13 cellular contexts compared by ENCODE assay signal in the genomic region with DNA sequence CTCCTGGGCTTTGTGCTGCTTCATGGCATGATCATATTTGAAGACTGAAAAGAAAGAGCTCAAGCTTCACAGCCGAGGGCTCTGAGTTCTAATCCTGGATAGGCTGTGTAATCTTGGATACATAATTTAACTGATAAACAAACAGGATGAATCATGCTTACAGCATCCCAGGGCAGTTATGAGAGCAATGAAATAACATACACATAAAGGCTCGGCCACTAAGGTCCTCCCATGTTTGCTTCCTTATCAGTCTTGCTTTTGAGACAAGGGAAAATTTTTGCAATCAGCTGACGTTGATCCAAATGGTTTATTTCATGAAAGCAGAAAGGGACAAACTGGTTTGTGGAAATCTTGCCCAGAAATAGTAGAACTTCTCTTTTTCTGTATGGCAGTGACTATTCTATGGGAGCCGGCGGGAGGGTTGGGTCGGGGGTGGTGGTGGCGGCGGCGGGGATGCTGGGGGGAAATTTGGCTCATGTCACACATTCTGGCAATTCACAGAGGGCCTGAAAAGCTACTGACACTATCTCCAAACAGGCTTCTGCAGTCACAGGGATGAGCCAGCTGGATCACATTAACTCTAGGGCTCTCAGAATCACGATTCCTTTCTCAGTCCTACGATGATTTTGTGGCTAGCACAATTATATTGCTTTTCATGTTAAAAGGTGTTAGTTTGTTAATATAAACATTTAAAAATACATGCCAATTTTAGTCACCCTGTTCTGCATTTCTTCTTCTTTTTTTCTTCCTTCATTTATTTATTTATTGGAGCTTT.
A peak's percentile ranks its signal among the peaks of the same experiment; 100 is the strongest.
DNase-seq lines count a peak whose midpoint lies in the region; TF ChIP-seq lines count a peak whose summit lies in the region.
"Had no signal": no experiment of that assay in that cellular context is flagged by ENCODE, and none has a peak within 500 bp of the region (broad histone marks: within the 10 kb centered on the region; RNA-seq: fewer than 3 reads in every experiment).

No MANE protein-coding gene starts in this region.

- peaks cover 0 to 22% of the 10 kb centered on the region in 2 experiments; a peak in 2 of 4 replicates for H3K4me1 ChIP-seq in SK-N-SH (ENCODE audit: control insufficient read depth in 1 of 2, insufficient read depth in 2 of 2, low read depth in 1 of 2, low read length in 1 of 2)
- H3K4me1 ChIP-seq in hepatocyte (ENCODE audit: insufficient read depth) = peaks cover 5% of the 10 kb centered on the region
- H3K4me1 ChIP-seq in smooth muscle cell (ENCODE audit: low read depth) = no peaks in the 10 kb centered on the region

- H3K9me3 ChIP-seq in SK-N-SH (no peaks in the 10 kb centered on the region), hepatocyte (ENCODE audit: low read depth) (no peaks in the 10 kb centered on the region), smooth muscle cell (replicated peaks; ENCODE audit: low read depth) (no peaks in the 10 kb centered on the region)

- peak; percentile 15 for DNase-seq in HCEC 1CT
- DNase-seq in SK-N-SH = peak; percentile 84
- peak; percentile 54 for DNase-seq in hepatocyte (ENCODE audit: low spot score)
- no peak for DNase-seq in smooth muscle cell (lab: John Stamatoyannopoulos, UW; ENCODE audit: unreplicated experiment)
- no peak for DNase-seq in NOMO-1 treated with DMSO at 0.1 percent for 48 hours (lab: John Stamatoyannopoulos, UW; ENCODE audit: unreplicated experiment)
- DNase-seq in AML-193 (lab: John Stamatoyannopoulos, UW) = no peak
- DNase-seq in T-helper 9 cell = no peak
- DNase-seq: 8988T; CD4-positive, alpha-beta memory T cell; DMS79; GM23248 had no signal

- H3K36me3 ChIP-seq in SK-N-SH (replicated peaks in 1 of 2; ENCODE audit: control insufficient read depth in 1 of 2, insufficient read depth in 2 of 2, low read length in 1 of 2) (no peaks in the 10 kb centered on the region), hepatocyte (replicated peaks; ENCODE audit: insufficient read depth, low read depth) (no peaks in the 10 kb centered on the region), smooth muscle cell (ENCODE audit: low read depth) (no peaks in the 10 kb centered on the region)

- CTCF ChIA-PET in SK-N-SH (lab: Yijun Ruan, JAX) = interaction anchor here (1.1 to 7.4 kb wide), 9 partner anchors 9 to 253 kb away, joined by 3 to 50 read pairs (median 5); no protein-coding TSS in a partner anchor

- H3K27me3 ChIP-seq in SK-N-SH (ENCODE audit: insufficient read depth) (no peaks in the 10 kb centered on the region; the same call in 1 of the 2 replicates), hepatocyte (no peaks in the 10 kb centered on the region), smooth muscle cell (ENCODE audit: low read depth) (no peaks in the 10 kb centered on the region)

- TF ChIP-seq EP300 in SK-N-SH (IDR thresholded peaks at IDR 0.05; ENCODE audit: borderline replicate concordance in 1 of 2, low read depth in 1 of 2, low read length in 1 of 2) = no peak

- 25% methylated on average over 11 of the region's 11 CpGs for WGBS in SK-N-SH (ENCODE audit: low lambda C conversion rate)
- WGBS in hepatocyte (ENCODE audit: low lambda C conversion rate, missing lambda C conversion rate) = 55% methylated on average over 10 of the region's 11 CpGs
- 24% methylated on average over 11 of the region's 11 CpGs for WGBS in smooth muscle cell (ENCODE audit: low lambda C conversion rate)

- H3K4me2 ChIP-seq in SK-N-SH (no peak overlapping the region), hepatocyte (peak overlapping the region; percentile 6), smooth muscle cell (peak overlapping the region; percentile 51)

- H3K27ac ChIP-seq in SK-N-SH (ENCODE audit: low read depth in 2 of 2, low read length in 1 of 2) = peak overlapping the region in 1 of 2 experiments; percentile 97; a peak in 2 of 4 replicates
- no peak overlapping the region for H3K27ac ChIP-seq in hepatocyte
- H3K27ac ChIP-seq in smooth muscle cell (ENCODE audit: low read depth) = peak overlapping the region; percentile 42
- H3K27ac ChIP-seq: C4-2B, GM23248 had no signal

- no peaks in the 10 kb centered on the region for H4K20me1 ChIP-seq in SK-N-SH (ENCODE audit: insufficient read depth)
- no peaks in the 10 kb centered on the region for H4K20me1 ChIP-seq in hepatocyte (ENCODE audit: insufficient read depth, poor library complexity, severe bottlenecking)
- H4K20me1 ChIP-seq in smooth muscle cell (ENCODE audit: low read depth) = no peaks in the 10 kb centered on the region

- H3K9ac ChIP-seq in SK-N-SH (no peak overlapping the region), smooth muscle cell (ENCODE audit: low read depth) (no peak overlapping the region)
- H3K9ac ChIP-seq: GM23248 had no signal

- H3K9me2 ChIP-seq in SK-N-SH (no peaks in the 10 kb centered on the region), hepatocyte (replicated peaks; ENCODE audit: insufficient read depth) (no peaks in the 10 kb centered on the region)

- no peak for TF ChIP-seq RAD21 in SK-N-SH (IDR thresholded peaks at IDR 0.05; ENCODE audit: low read length)

- H3F3A ChIP-seq in SK-N-SH (replicated peaks; ENCODE audit: insufficient read depth) (no peaks in the 10 kb centered on the region), smooth muscle cell (ENCODE audit: low read depth) (no peaks in the 10 kb centered on the region)

- H2AFZ ChIP-seq in SK-N-SH (ENCODE audit: low read depth) (no peak overlapping the region), hepatocyte (no peak overlapping the region), smooth muscle cell (ENCODE audit: low read depth) (no peak overlapping the region)
- H2AFZ ChIP-seq: GM23248 had no signal

- POLR2A ChIA-PET in SK-N-SH (lab: Yijun Ruan, JAX) = interaction anchor here (0.7 kb wide), 1 partner anchor 10 kb away, joined by 3 read pairs; no protein-coding TSS in a partner anchor

- no peaks in the 10 kb centered on the region for H3K79me2 ChIP-seq in SK-N-SH (ENCODE audit: insufficient read depth)
- H3K79me2 ChIP-seq in hepatocyte = no peaks in the 10 kb centered on the region
- H3K79me2 ChIP-seq in smooth muscle cell (ENCODE audit: low read depth) = no peaks in the 10 kb centered on the region

- H3K4me3 ChIP-seq in SK-N-SH (ENCODE audit: low read depth in 2 of 2, low read length in 1 of 2) = no peak overlapping the region
- H3K4me3 ChIP-seq in hepatocyte = no peak overlapping the region
- no peak overlapping the region for H3K4me3 ChIP-seq in smooth muscle cell
- H3K4me3 ChIP-seq: GM12878, GM23248 had no signal

- TF ChIP-seq CTCF in SK-N-SH (IDR thresholded peaks at IDR 0.05) (no peak), hepatocyte (IDR thresholded peaks at IDR 0.05; ENCODE audit: poor library complexity) (no peak), smooth muscle cell (IDR thresholded peaks at IDR 0.05; ENCODE audit: borderline replicate concordance, insufficient read depth, poor library complexity, severe bottlenecking) (no peak)

TF ChIP-seq in SK-N-SH, 30 proteins besides CTCF, POLR2A, EP300 and RAD21:
- TF ChIP-seq JUND (IDR thresholded peaks at IDR 0.05) (no peak), GATA2 (CRISPR knock-in tag; IDR thresholded peaks at IDR 0.05) (peak; percentile 15; the same call in 1 of the 2 replicates)
- TF ChIP-seq, protein P1, sequence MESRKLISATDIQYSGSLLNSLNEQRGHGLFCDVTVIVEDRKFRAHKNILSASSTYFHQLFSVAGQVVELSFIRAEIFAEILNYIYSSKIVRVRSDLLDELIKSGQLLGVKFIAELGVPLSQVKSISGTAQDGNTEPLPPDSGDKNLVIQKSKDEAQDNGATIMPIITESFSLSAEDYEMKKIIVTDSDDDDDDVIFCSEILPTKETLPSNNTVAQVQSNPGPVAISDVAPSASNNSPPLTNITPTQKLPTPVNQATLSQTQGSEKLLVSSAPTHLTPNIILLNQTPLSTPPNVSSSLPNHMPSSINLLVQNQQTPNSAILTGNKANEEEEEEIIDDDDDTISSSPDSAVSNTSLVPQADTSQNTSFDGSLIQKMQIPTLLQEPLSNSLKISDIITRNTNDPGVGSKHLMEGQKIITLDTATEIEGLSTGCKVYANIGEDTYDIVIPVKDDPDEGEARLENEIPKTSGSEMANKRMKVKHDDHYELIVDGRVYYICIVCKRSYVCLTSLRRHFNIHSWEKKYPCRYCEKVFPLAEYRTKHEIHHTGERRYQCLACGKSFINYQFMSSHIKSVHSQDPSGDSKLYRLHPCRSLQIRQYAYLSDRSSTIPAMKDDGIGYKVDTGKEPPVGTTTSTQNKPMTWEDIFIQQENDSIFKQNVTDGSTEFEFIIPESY (IDR thresholded peaks at IDR 0.05; ENCODE audit: borderline replicate concordance, low read depth) = no peak

Comparison
In these comparisons a context has a peak if more than half of its experiments do, and no peak if none do; other contexts are left out.
1. DNase-seq: peak in HCEC 1CT (single experiment), SK-N-SH (single experiment) and hepatocyte (single experiment); none in smooth muscle cell (single experiment), NOMO-1 treated with DMSO at 0.1 percent for 48 hours (single experiment), AML-193 (0 of 2) and T-helper 9 cell (single experiment).